22 cellular contexts compared by ENCODE assay signal in genomic region chr16:11627292-11627663, GRCh38. TPM values are rescaled to one million over a fixed set of nuclear protein-coding genes. Genes with fewer than 3 reads are reported as not detected.
A peak's percentile ranks its signal among the peaks of the same experiment; 100 is the strongest.
DNase-seq lines count a peak whose midpoint lies in the region; ATAC-seq and TF ChIP-seq lines count a peak whose summit lies in the region.
"Had no signal": no experiment of that assay in that cellular context is flagged by ENCODE, and none has a peak within 500 bp of the region (broad histone marks: within the 10 kb centered on the region; RNA-seq: fewer than 3 reads in every experiment).

No MANE protein-coding gene starts in this region.

- H3K27me3 Mint-ChIP-seq in Calu3 (ENCODE audit: unreplicated experiment) = no peaks in the 10 kb centered on the region
- H3K27me3 Mint-ChIP-seq: activated CD4-positive, alpha-beta T cell treated with anti-CD3 and anti-CD28 coated beads, Interleukin-2, amount 10 ng/mL, durations not matched to agents 24 days and 14 days; CD4-positive, alpha-beta T cell; naive thymus-derived CD4-positive, alpha-beta T cell had no signal

- peak overlapping the region; percentile 91 for H3K27ac Mint-ChIP-seq in Calu3 (ENCODE audit: unreplicated experiment)
- H3K27ac Mint-ChIP-seq: activated CD4-positive, alpha-beta T cell treated with anti-CD3 and anti-CD28 coated beads, Interleukin-2, amount 10 ng/mL, durations not matched to agents 24 days and 14 days; activated naive CD4-positive, alpha-beta T cell treated with anti-CD3 and anti-CD28 coated beads, Interleukin-2, amount 10 ng/mL, durations not matched to agents 7 days and 5 days; T-helper 2 cell treated with Interferon-gamma antibody and Interleukin-4, amounts not matched to agents 5 μg/mL and 100 μg/mL, for 36 hours had no signal

- TF ChIP-seq POLR2A in esophagus muscularis mucosa (IDR thresholded peaks at IDR 0.05; ENCODE audit: low read depth) (no peak), spleen (IDR thresholded peaks at IDR 0.05) (no peak)

- H3K27ac ChIP-seq in RWPE1 (peak overlapping the region; percentile 100), esophagus muscularis mucosa (replicated peaks in 1 of 4) (peak overlapping the region in 3 of 4 donors; percentile 32 to 65 (median 33)), spleen (peak overlapping the region in 5 of 8 donors; percentile 4 to 93 (median 49))
- H3K27ac ChIP-seq: cardiac muscle cell, VCaP had no signal

- CTCF ChIA-PET in Calu3 (lab: Charles Lee) = interaction anchor here (1.1 to 1.6 kb wide), 3 partner anchors 12 to 14 kb away, joined by 4 to 9 read pairs (median 6); no protein-coding TSS in a partner anchor
- CTCF ChIA-PET in RWPE1 (lab: Yijun Ruan, JAX) = interaction anchor here (1.2 kb wide), 1 partner anchor 13 kb away, joined by 3 read pairs; no protein-coding TSS in a partner anchor

- 97% methylated on average over 5 of the region's 5 CpGs for WGBS in esophagus muscularis mucosa
- WGBS in spleen, 5 donors = 90 to 97% (median 94%) methylated on average over 5 of the region's 5 CpGs

- peaks cover 61% of the 10 kb centered on the region for H3K4me1 Mint-ChIP-seq in Calu3 (ENCODE audit: low read depth, unreplicated experiment)

- TSS peak; percentile 80 for BruUV-seq in Calu3 (replicated peaks; lab: Mats Ljungman, UMichigan)

- peaks cover 19% of the 10 kb centered on the region for H3K36me3 Mint-ChIP-seq in Calu3 (ENCODE audit: insufficient read depth, unreplicated experiment)
- H3K36me3 Mint-ChIP-seq: activated naive CD4-positive, alpha-beta T cell treated with anti-CD3 and anti-CD28 coated beads, Interleukin-2, amount 10 ng/mL, durations not matched to agents 7 days and 5 days; mesothelial cell of epicardium had no signal

- no peak for DNase-seq in Calu3
- DNase-seq in RWPE1 (ENCODE audit: low spot score) = no peak
- no peak for DNase-seq in esophagus muscularis mucosa (ENCODE audit: extremely low spot score)
- DNase-seq in spleen = no peak
- no peak for DNase-seq in activated T-cell treated with anti-CD3 and anti-CD28 coated beads, Interleukin-2, amount 50 U/mL, for 1 hour
- DNase-seq in foreskin fibroblast = no peak
- DNase-seq: activated CD4-positive, alpha-beta T cell treated with anti-CD3 and anti-CD28 coated beads, Interleukin-2, amount 10 ng/mL, durations not matched to agents 24 days and 14 days; activated naive CD4-positive, alpha-beta T cell treated with anti-CD3 and anti-CD28 coated beads, Interleukin-2, amount 10 ng/mL, durations not matched to agents 7 days and 5 days; CD4-positive, alpha-beta T cell; dermis blood vessel endothelial cell; DMS 273 treated with DMSO at 0.1 percent for 48 hours; naive thymus-derived CD4-positive, alpha-beta T cell; NCI-H1105; NCI-H1930; NCI-H526 treated with DMSO at 0.1 percent for 48 hours; stimulated activated naive CD4-positive, alpha-beta T cell treated with Interleukin-2 at 50 U/mL for 16 hours had no signal

- H3K4me3 Mint-ChIP-seq in Calu3 (ENCODE audit: low read depth, unreplicated experiment) = no peak overlapping the region
- H3K4me3 Mint-ChIP-seq: activated CD4-positive, alpha-beta T cell treated with anti-CD3 and anti-CD28 coated beads, Interleukin-2, amount 10 ng/mL, durations not matched to agents 24 days and 14 days; activated naive CD4-positive, alpha-beta T cell treated with anti-CD3 and anti-CD28 coated beads, Interleukin-2, amount 10 ng/mL, durations not matched to agents 7 days and 5 days; CD4-positive, alpha-beta T cell; mesothelial cell of epicardium; naive thymus-derived CD4-positive, alpha-beta T cell; T-helper 2 cell treated with Interferon-gamma antibody and Interleukin-4, amounts not matched to agents 5 μg/mL and 100 μg/mL, for 36 hours had no signal

- TF ChIP-seq CTCF in Calu3 (IDR thresholded peaks at IDR 0.05; ENCODE audit: unreplicated experiment) (no peak), RWPE1 (conservative IDR thresholded peaks at IDR 0.05; ENCODE audit: low read depth) (no peak), esophagus muscularis mucosa (IDR thresholded peaks at IDR 0.05) (no peak), spleen (IDR thresholded peaks at IDR 0.05 in 8 of 11, conservative IDR thresholded peaks at IDR 0.05 in 3 of 11) (no peak), foreskin fibroblast (IDR thresholded peaks at IDR 0.05; ENCODE audit: low read depth, low read length) (no peak)

- intact Hi-C loops in Calu3 (cut with micrococcal nuclease; ENCODE audit: unreplicated experiment) (no loop called here), esophagus muscularis mucosa (cut with DNase I) (no loop called here), spleen (cut with DNase I; ENCODE audit: low total_unique reads) (no loop called here)

- POLR2A ChIA-PET in RWPE1 (lab: Yijun Ruan, JAX; ENCODE audit: low non-redundant PET) = interaction anchor here (0.7 kb wide), 1 partner anchor 21 kb away, joined by 8 read pairs; no protein-coding TSS in a partner anchor

- H3K27me3 ChIP-seq in esophagus muscularis mucosa (no peaks in the 10 kb centered on the region), spleen (replicated peaks in 1 of 7) (no peaks in the 10 kb centered on the region)
- H3K27me3 ChIP-seq: cardiac muscle cell had no signal

- no peaks in the 10 kb centered on the region for H3K36me3 ChIP-seq in esophagus muscularis mucosa
- no peaks in the 10 kb centered on the region for H3K36me3 ChIP-seq in spleen
- H3K36me3 ChIP-seq: cardiac muscle cell had no signal

- ATAC-seq in GM21381 (IDR thresholded peaks at IDR 0.05; ENCODE audit: unreplicated experiment) (no peak), HG03159 (IDR thresholded peaks at IDR 0.05; ENCODE audit: unreplicated experiment) (no peak)
- ATAC-seq: naive thymus-derived CD4-positive, alpha-beta T cell had no signal

- H3K9me3 Mint-ChIP-seq in Calu3 (ENCODE audit: low read depth, unreplicated experiment) = peaks cover 3% of the 10 kb centered on the region
- H3K9me3 Mint-ChIP-seq: activated CD4-positive, alpha-beta T cell treated with anti-CD3 and anti-CD28 coated beads, Interleukin-2, amount 10 ng/mL, durations not matched to agents 24 days and 14 days; activated naive CD4-positive, alpha-beta T cell treated with anti-CD3 and anti-CD28 coated beads, Interleukin-2, amount 10 ng/mL, durations not matched to agents 7 days and 5 days; CD4-positive, alpha-beta T cell; mesothelial cell of epicardium; T-helper 2 cell treated with Interferon-gamma antibody and Interleukin-4, amounts not matched to agents 5 μg/mL and 100 μg/mL, for 36 hours had no signal

- H3K4me3 ChIP-seq in esophagus muscularis mucosa (no peak overlapping the region), spleen (no peak overlapping the region), foreskin fibroblast (ENCODE audit: low read depth in 1 of 2, low read length in 2 of 2) (no peak overlapping the region)
- H3K4me3 ChIP-seq: cardiac muscle cell had no signal

- peaks cover 1 to 31% (median 27%) of the 10 kb centered on the region in 4 donors for H3K4me1 ChIP-seq in esophagus muscularis mucosa
- peaks cover 22 to 90% (median 55%) of the 10 kb centered on the region in 6 donors for H3K4me1 ChIP-seq in spleen

- no peak for TF ChIP-seq EP300 in esophagus muscularis mucosa (IDR thresholded peaks at IDR 0.05)

- H3K9me3 ChIP-seq in esophagus muscularis mucosa (no peaks in the 10 kb centered on the region), spleen (no peaks in the 10 kb centered on the region)

RNA-seq across cellular contexts. Expression of gene LITAF, which starts 40.6 kb away (rescaled TPM):
- 328 and 443 TPM in 2 replicates for total RNA-seq in Calu3 (2022)
- total RNA-seq in esophagus muscularis mucosa = 10 to 100 TPM; 28.7 to 88.3 (median 36.8) TPM
- total RNA-seq in spleen = 100 to 1,000 TPM; 114 to 312 (median 190) TPM
- 10 to 100 TPM; 55.8 to 87.4 (median 58.9) TPM for polyA plus RNA-seq in spleen

RNA-seq across cellular contexts. Expression of gene SNN, which starts 41.0 kb away (rescaled TPM):
- total RNA-seq in Calu3 (2022) (26.0 and 31.3 TPM in 2 replicates), esophagus muscularis mucosa (10 to 100 TPM; 30.7 to 66.9 (median 33.6) TPM), spleen (10 to 100 TPM; 44.5 to 59.5 (median 49.1) TPM)
- 10 to 100 TPM; 22.3 to 53.7 (median 25.1) TPM for polyA plus RNA-seq in spleen

Comparison
In these comparisons a context has a peak if more than half of its experiments do, and no peak if none do; other contexts are left out.
1. H3K27ac ChIP-seq: peak in every context shown above with its lines; median percentile 100 in RWPE1; 49 in spleen; 33 in esophagus muscularis mucosa.